ENCODE assay signal across 16 cellular contexts in genomic region chr2:189540551-189540950, GRCh38.
"Had no signal": no experiment of that assay in that cellular context is flagged by ENCODE, and none has a peak within 500 bp of the region (broad histone marks: within the 10 kb centered on the region; RNA-seq: fewer than 3 reads in every experiment).

No MANE protein-coding gene starts in this region.

- H3K4me3 ChIP-seq: gastrocnemius medialis, heart right ventricle, ovary had no signal

- H3K27ac ChIP-seq: heart right ventricle, ovary had no signal

- ATAC-seq: activated T-cell treated with anti-CD3 and anti-CD28 coated beads, Interleukin-2, amount 50 U/mL, for 72 hours; gastrocnemius medialis; heart right ventricle; natural killer cell; sciatic nerve; stimulated activated memory B cell treated with anti-CD40 and anti-IgM and Interleukin-4, amounts not matched to agents 10 μg/mL and 1 μg/mL and 100 μg/mL, for 72 hours had no signal

- H3K36me3 ChIP-seq: gastrocnemius medialis, heart right ventricle, ovary had no signal

- DNase-seq: activated CD4-positive, alpha-beta T cell treated with anti-CD3 and anti-CD28 coated beads, Interleukin-2, amount 50 U/mL, for 4 hours; activated effector memory CD4-positive, alpha-beta T cell treated with anti-CD3 and anti-CD28 coated beads, Interleukin-2, amount 50 U/mL, for 16 hours; activated naive CD4-positive, alpha-beta T cell treated with anti-CD3 and anti-CD28 coated beads, Interleukin-2, amount 50 U/mL, for 16 hours; activated T-cell treated with anti-CD3 and anti-CD28 coated beads, Interleukin-2, amount 50 U/mL, for 72 hours; aorta; effector CD4-positive, alpha-beta T cell; gastrocnemius medialis; heart right ventricle; immature natural killer cell; mesendoderm; natural killer cell; ovary; stimulated activated CD4-positive, alpha-beta T cell treated with anti-CD3 and anti-CD28 coated beads, Interleukin-4, amount 100 ng/mL, for 24 hours; T-helper 2 cell had no signal

- H3K9me3 ChIP-seq: gastrocnemius medialis, ovary had no signal

- H3K27me3 ChIP-seq: gastrocnemius medialis, heart right ventricle, ovary had no signal
